9 cellular contexts compared by ENCODE assay signal in the genomic region with DNA sequence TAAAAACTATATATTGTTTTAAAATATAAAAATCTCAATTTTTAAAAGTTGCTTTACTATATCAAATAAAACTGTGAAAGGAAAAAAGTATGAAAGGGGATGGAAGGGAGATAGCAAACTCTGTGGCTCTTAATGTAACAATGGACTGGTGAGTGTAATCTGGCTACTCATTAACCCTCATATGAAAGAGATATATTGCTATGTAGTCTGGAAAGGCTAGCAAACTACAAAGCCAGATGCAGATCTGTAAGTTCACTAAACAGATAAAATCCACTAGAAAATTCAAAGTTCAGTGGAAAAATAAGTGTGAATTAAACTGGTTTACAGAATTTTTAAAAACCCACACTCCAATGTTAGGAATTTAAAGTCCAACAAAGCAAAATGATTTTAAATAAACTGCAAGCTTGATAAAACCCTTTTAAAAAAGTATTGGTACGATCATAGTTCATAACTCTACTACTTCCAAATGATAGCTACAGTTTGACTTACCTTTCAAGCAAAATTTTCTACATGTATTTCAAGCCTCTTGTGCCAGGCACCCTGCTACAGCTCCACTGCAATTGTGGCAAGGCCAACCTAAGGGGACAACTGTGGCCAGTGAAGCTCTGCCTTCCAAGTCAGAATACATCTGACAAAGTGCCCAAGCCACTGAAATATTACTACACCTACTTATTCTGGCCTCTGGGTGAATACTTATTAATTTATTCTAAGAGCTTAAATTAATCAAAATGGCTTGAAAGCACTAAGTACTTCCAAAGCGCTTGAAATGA. TPM values are rescaled to one million over a fixed set of nuclear protein-coding genes. Genes with fewer than 3 reads are reported as not detected.
DNase-seq lines count a peak whose midpoint lies in the region; ATAC-seq and TF ChIP-seq lines count a peak whose summit lies in the region.
"Had no signal": no experiment of that assay in that cellular context is flagged by ENCODE, and none has a peak within 500 bp of the region (broad histone marks: within the 10 kb centered on the region; RNA-seq: fewer than 3 reads in every experiment).

No MANE protein-coding gene starts in this region.

- peaks cover 0 to 2% (median 0%) of the 10 kb centered on the region in 11 donors for H3K9me3 Mint-ChIP-seq in naive thymus-derived CD4-positive, alpha-beta T cell
- H3K9me3 Mint-ChIP-seq: activated T-helper 2 cell treated with anti-CD3 and anti-CD28 coated beads, Interferon-gamma antibody, Interleukin-2, Interleukin-4, amounts not matched to agents 10 μg/mL and 5 μg/mL and 100 μg/mL, durations not matched to agents 14 hours and 24 hours and 36 hours had no signal

- peak; percentile 42 for ATAC-seq in HG03460 (IDR thresholded peaks at IDR 0.05; ENCODE audit: unreplicated experiment)
- ATAC-seq in naive thymus-derived CD4-positive, alpha-beta T cell = no peak
- ATAC-seq in GM21529 (IDR thresholded peaks at IDR 0.05; ENCODE audit: unreplicated experiment) = no peak
- ATAC-seq in GM19328 (IDR thresholded peaks at IDR 0.05; ENCODE audit: unreplicated experiment) = no peak

- H3K4me1 Mint-ChIP-seq in naive thymus-derived CD4-positive, alpha-beta T cell = peaks cover 26 to 61% (median 50%) of the 10 kb centered on the region in 7 donors

- DNase-seq in Caki2 (ENCODE audit: low read depth) (peak; percentile 25), colonic mucosa (no peak), middle frontal gyrus (ENCODE audit: extremely low spot score, low spot score) (no peak), mucosa of gallbladder (ENCODE audit: low spot score) (no peak)
- DNase-seq in naive thymus-derived CD4-positive, alpha-beta T cell = no peak

- peak overlapping the region; percentile 33 for H3K4me3 ChIP-seq in colonic mucosa
- H3K4me3 ChIP-seq in naive thymus-derived CD4-positive, alpha-beta T cell (ENCODE audit: low read length) = no peak overlapping the region

- H3K36me3 ChIP-seq in colonic mucosa = no peaks in the 10 kb centered on the region
- no peaks in the 10 kb centered on the region for H3K36me3 ChIP-seq in naive thymus-derived CD4-positive, alpha-beta T cell (ENCODE audit: control insufficient read depth in 2 of 3, insufficient read depth in 3 of 3, low read length in 3 of 3)

- no peaks in the 10 kb centered on the region for H3K4me1 ChIP-seq in colonic mucosa
- H3K4me1 ChIP-seq in naive thymus-derived CD4-positive, alpha-beta T cell (ENCODE audit: control insufficient read depth in 2 of 2, insufficient read depth in 2 of 2, low read length in 2 of 2) = peaks cover 15 to 16% of the 10 kb centered on the region in 2 donors

- CTCF ChIA-PET in naive thymus-derived CD4-positive, alpha-beta T cell (lab: Charles Lee) = interaction anchor here (0.6 to 4.7 kb wide), 7 partner anchors 10 to 45 kb away, joined by 3 to 24 read pairs (median 4); a partner anchor contains a TSS

- H3K36me3 Mint-ChIP-seq in naive thymus-derived CD4-positive, alpha-beta T cell = peaks cover 0 to 21% (median 0%) of the 10 kb centered on the region in 5 donors

- H3K4me3 Mint-ChIP-seq in naive thymus-derived CD4-positive, alpha-beta T cell = peak overlapping the region in 5 of 10 donors; percentile 79 to 94 (median 87)

- no peaks in the 10 kb centered on the region for H3K9me3 ChIP-seq in colonic mucosa
- no peaks in the 10 kb centered on the region for H3K9me3 ChIP-seq in naive thymus-derived CD4-positive, alpha-beta T cell (ENCODE audit: control insufficient read depth in 2 of 3, low read length in 3 of 3)

- no peak for TF ChIP-seq CTCF in colonic mucosa (IDR thresholded peaks at IDR 0.05)

- H3K27ac ChIP-seq in colonic mucosa = peak overlapping the region; percentile 84
- H3K27ac ChIP-seq in naive thymus-derived CD4-positive, alpha-beta T cell (ENCODE audit: low read depth, low read length) = peak overlapping the region; percentile 93

- H3K27me3 ChIP-seq in colonic mucosa = no peaks in the 10 kb centered on the region
- H3K27me3 ChIP-seq in naive thymus-derived CD4-positive, alpha-beta T cell (ENCODE audit: control insufficient read depth in 2 of 2, insufficient read depth in 2 of 2, low read length in 2 of 2) = no peaks in the 10 kb centered on the region

- peak overlapping the region; percentile 38 to 98 (median 94) for H3K27ac Mint-ChIP-seq in naive thymus-derived CD4-positive, alpha-beta T cell

- intact Hi-C loops in colonic mucosa (cut with DNase I) = no loop called here
- intact Hi-C loops in naive thymus-derived CD4-positive, alpha-beta T cell (cut with micrococcal nuclease) = loop anchor here (1.0 to 10.0 kb wide), 15 partner anchors 9 to 898 kb away; a partner anchor contains a TSS

- POLR2A ChIA-PET in naive thymus-derived CD4-positive, alpha-beta T cell (lab: Charles Lee) = interaction anchor here (0.6 to 8.1 kb wide), 21 partner anchors 10 to 242 kb away, joined by 3 to 71 read pairs (median 7); a partner anchor contains a TSS

- H3K27me3 Mint-ChIP-seq in naive thymus-derived CD4-positive, alpha-beta T cell = no peaks in the 10 kb centered on the region

- in situ Hi-C loops in Caki2 (cut with HindIII; ENCODE audit: low pct_unique_long_range_greater_than_20kb, low sequenced_read_pairs) = no loop called here

- peak overlapping the region in 1 of 2 donors; percentile 66 for H3K9ac ChIP-seq in colonic mucosa (ENCODE audit: low read depth in 2 of 2, low read length in 2 of 2)

RNA-seq across cellular contexts. Expression of a gene that starts 0.6 kb away (rescaled TPM):
- total RNA-seq in Caki2 (2014; rRNA removed; shearing (Covaris generic); ENCODE audit: low replicate concordance) = 16.6 and 18.7 TPM in 2 replicates
- total RNA-seq in colonic mucosa (100 to 1,000 TPM in 1 of 2 donors, 10 to 100 TPM in 1; 72.2 to 120 TPM), mucosa of gallbladder (121 TPM)
- total RNA-seq in naive thymus-derived CD4-positive, alpha-beta T cell = 100 to 1,000 TPM; 117 to 193 (median 180) TPM
- 100 to 1,000 TPM; 134 to 142 TPM for polyA plus RNA-seq in naive thymus-derived CD4-positive, alpha-beta T cell

RNA-seq across cellular contexts. Expression of a gene that starts 41.5 kb away (rescaled TPM):
- total RNA-seq in Caki2 (2014; rRNA removed; shearing (Covaris generic); ENCODE audit: low replicate concordance) = 3.5 and 6.9 TPM in 2 replicates
- total RNA-seq in colonic mucosa (1 to 10 TPM; 5.8 to 7.5 TPM), mucosa of gallbladder (9.5 TPM)
- 1 to 10 TPM; 6.5 to 9.8 (median 8.6) TPM for total RNA-seq in naive thymus-derived CD4-positive, alpha-beta T cell
- polyA plus RNA-seq in naive thymus-derived CD4-positive, alpha-beta T cell = 1 to 10 TPM; 2.8 to 4.8 TPM
